ENCODE assay signal across 11 cellular contexts in genomic region chr2:42618972-42619371, GRCh38. TPM values are rescaled to one million over a fixed set of nuclear protein-coding genes. Genes with fewer than 3 reads are reported as not detected.
A peak's percentile ranks its signal among the peaks of the same experiment; 100 is the strongest.
DNase-seq lines count a peak whose midpoint lies in the region; FAIRE-seq and TF ChIP-seq lines count a peak whose summit lies in the region.
"Had no signal": no experiment of that assay in that cellular context is flagged by ENCODE, and none has a peak within 500 bp of the region (broad histone marks: within the 10 kb centered on the region; RNA-seq: fewer than 3 reads in every experiment).

No MANE protein-coding gene starts in this region.

- peaks cover 5% of the 10 kb centered on the region for H3K4me1 ChIP-seq in mesenchymal stem cell (ENCODE audit: control insufficient read depth, insufficient read depth, low read depth, low read length)

- no peak overlapping the region for H2AK5ac ChIP-seq in mesenchymal stem cell (ENCODE audit: low read length, severe bottlenecking)

- H3K9me3 ChIP-seq in mesenchymal stem cell (ENCODE audit: control insufficient read depth, low read length) = no peaks in the 10 kb centered on the region

- no peak overlapping the region for H3K9ac ChIP-seq in mesenchymal stem cell (ENCODE audit: low read length)

- H2BK15ac ChIP-seq in mesenchymal stem cell (ENCODE audit: low read depth, poor library complexity, severe bottlenecking) = no peak overlapping the region

- no peak overlapping the region for H3K4me2 ChIP-seq in mesenchymal stem cell (ENCODE audit: low read length, poor library complexity, severe bottlenecking)

- no peak overlapping the region for H3K4me3 ChIP-seq in mesenchymal stem cell (ENCODE audit: insufficient read depth in 1 of 2, low read depth in 1 of 2, low read length in 2 of 2)
- no peak overlapping the region for H3K4me3 ChIP-seq in lower leg skin (ENCODE audit: low read depth, poor library complexity, severe bottlenecking)

- H2BK120ac ChIP-seq in mesenchymal stem cell (ENCODE audit: low read depth, low read length) = no peak overlapping the region

- H3K27ac ChIP-seq in mesenchymal stem cell (ENCODE audit: low read length, poor library complexity, severe bottlenecking) = peak overlapping the region; percentile 34
- H3K27ac ChIP-seq: VCaP had no signal

- no peak overlapping the region for H2BK5ac ChIP-seq in mesenchymal stem cell (ENCODE audit: low read depth, low read length, poor library complexity, severe bottlenecking)

- peaks cover 18 to 21% of the 10 kb centered on the region in 2 experiments for H3K36me3 ChIP-seq in mesenchymal stem cell (ENCODE audit: control insufficient read depth in 1 of 2, insufficient read depth in 2 of 2, low read depth in 1 of 2, low read length in 2 of 2)

- TF ChIP-seq POLR2A in lower leg skin (IDR thresholded peaks at IDR 0.05) = no peak

- intact Hi-C loops in lower leg skin (cut with DNase I; ENCODE audit: low total_unique reads) = no loop called here

- H3K79me1 ChIP-seq in mesenchymal stem cell (replicated peaks; ENCODE audit: low read length, poor library complexity, severe bottlenecking) = peaks cover 14% of the 10 kb centered on the region

- H3K4ac ChIP-seq in mesenchymal stem cell (ENCODE audit: low read depth in 1 of 2, low read length in 2 of 2) = no peak overlapping the region

- no peaks in the 10 kb centered on the region for H3K27me3 ChIP-seq in mesenchymal stem cell (ENCODE audit: control insufficient read depth in 1 of 2, insufficient read depth in 1 of 2, low read length in 2 of 2)

- H3K23ac ChIP-seq in mesenchymal stem cell (ENCODE audit: low read length in 2 of 2) = no peak overlapping the region

- no peak overlapping the region for H3K14ac ChIP-seq in mesenchymal stem cell (ENCODE audit: low read length in 2 of 2)

- peak; percentile 46 for FAIRE-seq in HTR-8/SVneo (lab: Jason Lieb, UNC)

- peak; percentile 46 for DNase-seq in AG08396 (ENCODE audit: low spot score)
- DNase-seq in HTR-8/SVneo (ENCODE audit: insufficient read length, low spot score) = peak; percentile 45
- peak; percentile 9 for DNase-seq in amniotic stem cell (lab: John Stamatoyannopoulos, UW)
- peak; percentile 80 for DNase-seq in mesenchymal stem cell
- no peak for DNase-seq in SHP77 (lab: John Stamatoyannopoulos, UW)
- no peak for DNase-seq in D341Med (ENCODE audit: low spot score)
- DNase-seq in lower leg skin (ENCODE audit: low spot score in 2 of 2) = no peak
- DNase-seq in NOMO-1 treated with DMSO at 0.1 percent for 48 hours (lab: John Stamatoyannopoulos, UW; ENCODE audit: unreplicated experiment) = no peak
- DNase-seq: COR-L47, NCI-H1048 had no signal

- H4K8ac ChIP-seq in mesenchymal stem cell (ENCODE audit: low read length) = no peak overlapping the region

- no peak overlapping the region for H2AFZ ChIP-seq in mesenchymal stem cell (ENCODE audit: low read depth, low read length)

- TF ChIP-seq CTCF in lower leg skin (IDR thresholded peaks at IDR 0.05) = no peak

- H4K91ac ChIP-seq in mesenchymal stem cell (ENCODE audit: low read length) = no peak overlapping the region

- H3K18ac ChIP-seq in mesenchymal stem cell (ENCODE audit: low read depth in 1 of 2, low read length in 2 of 2) = no peak overlapping the region

- no peak overlapping the region for H2BK12ac ChIP-seq in mesenchymal stem cell (ENCODE audit: low read length in 2 of 2)

- 42% methylated on average over 2 of the region's 2 CpGs for whole genome bisulfite sequencing in mesenchymal stem cell
- 49 to 54% methylated on average over 2 of the region's 2 CpGs for WGBS in lower leg skin, 2 donors

RNA-seq across cellular contexts. Expression of gene MTA3, which starts 50.5 kb away (rescaled TPM):
- polyA plus RNA-seq in mesenchymal stem cell (2013, experiment 1 of 2) = 36.0 TPM
- 41.0 TPM for polyA plus RNA-seq in mesenchymal stem cell (2013, experiment 2 of 2)
- total RNA-seq in lower leg skin = 10 to 100 TPM; 32.9 to 50.4 (median 35.9) TPM

Comparison
In these comparisons a context has a peak if more than half of its experiments do, and no peak if none do; other contexts are left out.
1. DNase-seq: peak in AG08396 (single experiment), HTR-8/SVneo (single experiment), amniotic stem cell (single experiment) and mesenchymal stem cell (single experiment); none in SHP77 (0 of 2), D341Med (single experiment), lower leg skin (0 of 2) and NOMO-1 treated with DMSO at 0.1 percent for 48 hours (single experiment).